Comparison of ENCODE assay signal across 16 cellular contexts in the genomic region with DNA sequence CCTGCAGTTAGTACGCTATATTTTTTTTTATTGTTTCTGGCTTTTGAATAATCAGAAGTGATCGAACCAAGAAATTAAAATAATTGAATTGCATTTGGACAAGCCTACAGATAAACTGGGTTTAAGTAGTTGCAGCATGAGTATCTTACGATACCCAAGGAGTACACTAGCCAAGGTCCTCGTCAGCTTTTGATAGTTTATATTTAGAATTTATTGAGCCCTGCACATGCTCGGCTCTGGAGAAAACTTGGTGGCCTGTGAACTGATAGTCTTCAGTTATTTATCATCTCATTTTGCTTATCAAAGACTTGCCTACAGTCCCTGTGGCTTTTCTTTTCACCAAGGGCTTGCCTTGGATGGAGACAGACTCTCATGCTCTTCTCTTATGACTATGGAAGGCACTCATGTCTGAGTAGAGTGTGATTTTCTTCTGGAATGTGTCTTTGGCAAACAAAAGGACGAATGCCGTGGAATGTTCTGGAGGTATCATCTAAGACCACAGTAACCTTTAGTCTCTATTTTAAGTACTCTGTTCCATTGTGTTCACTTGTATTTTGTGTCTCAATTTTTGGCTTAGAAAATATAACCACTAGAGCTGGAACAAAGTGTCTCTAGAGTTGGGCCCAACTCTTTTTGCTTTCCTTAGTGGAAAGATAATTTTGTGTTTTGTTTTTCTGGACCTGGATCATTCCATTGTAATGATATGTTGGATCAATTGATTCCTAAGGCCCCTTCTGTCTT. TPM values are rescaled to one million over a fixed set of nuclear protein-coding genes. Genes with fewer than 3 reads are reported as not detected.
DNase-seq lines count a peak whose midpoint lies in the region; TF ChIP-seq lines count a peak whose summit lies in the region.
"Had no signal": no experiment of that assay in that cellular context is flagged by ENCODE, and none has a peak within 500 bp of the region (broad histone marks: within the 10 kb centered on the region; RNA-seq: fewer than 3 reads in every experiment).

No MANE protein-coding gene starts in this region.

- H4K20me1 ChIP-seq in H9 (ENCODE audit: control insufficient read depth, insufficient read depth, insufficient read length), result no peaks in the 10 kb centered on the region
- H4K20me1 ChIP-seq in neural progenitor cell (ENCODE audit: low read depth), result peaks cover 98% of the 10 kb centered on the region

- no peak overlapping the region for H2BK5ac ChIP-seq in H9 (ENCODE audit: insufficient read length, low read length)

- H3K27ac Mint-ChIP-seq in H9 (peak overlapping the region in 2 of 3 experiments; percentile 41 to 49; a peak in 2 of 7 replicates), neural progenitor cell (no peak overlapping the region)
- H3K27ac Mint-ChIP-seq: CD4-positive, alpha-beta memory T cell; GM23338 had no signal

- no peak overlapping the region for H3K27ac ChIP-seq in H9 (ENCODE audit: insufficient read length, low read depth, low read length)
- H3K27ac ChIP-seq in neural progenitor cell, result no peak overlapping the region
- peak overlapping the region in 3 of 4 donors; percentile 17 to 47 (median 30) for H3K27ac ChIP-seq in sigmoid colon
- H3K27ac ChIP-seq: A549, C4-2B had no signal

- no peak for TF ChIP-seq CTCF in H9 (conservative IDR thresholded peaks at IDR 0.05)
- no peak for TF ChIP-seq CTCF in neural progenitor cell (IDR thresholded peaks at IDR 0.05)
- no peak for TF ChIP-seq CTCF in sigmoid colon (IDR thresholded peaks at IDR 0.05)

- WGBS in H9 (ENCODE audit: extremely low coverage, insufficient read length, low lambda C conversion rate), result no CpG with 5 or more reads among the region's 7 CpGs
- 87 to 89% methylated on average over 7 of the region's 7 CpGs for WGBS in sigmoid colon, 2 donors

- TF ChIP-seq POLR2A in sigmoid colon (IDR thresholded peaks at IDR 0.05), result no peak

- no peak for TF ChIP-seq EP300 in sigmoid colon (IDR thresholded peaks at IDR 0.05)

- H3K4me3 ChIP-seq in adipocyte (ENCODE audit: low read length) (peak overlapping the region; percentile 38), neural progenitor cell (no peak overlapping the region), sigmoid colon (no peak overlapping the region)
- H3K4me3 ChIP-seq: A549, GM12878, GM23338 had no signal

- H3K9me3 ChIP-seq in H9 (ENCODE audit: control insufficient read depth, low read depth, low read length), result no peaks in the 10 kb centered on the region
- H3K9me3 ChIP-seq in adipocyte (ENCODE audit: control insufficient read depth, low read length), result no peaks in the 10 kb centered on the region
- H3K9me3 ChIP-seq in neural progenitor cell (ENCODE audit: low read depth), result no peaks in the 10 kb centered on the region
- H3K9me3 ChIP-seq in sigmoid colon, result no peaks in the 10 kb centered on the region
- H3K9me3 ChIP-seq: A549, BE2C had no signal

- H3K4me1 ChIP-seq in H9 (ENCODE audit: insufficient read depth, low read length) (peaks cover 4% of the 10 kb centered on the region; the same call in 1 of the 2 replicates), adipocyte (ENCODE audit: control insufficient read depth, insufficient read depth, low read length) (peaks cover 41% of the 10 kb centered on the region), neural progenitor cell (peaks cover 14% of the 10 kb centered on the region), sigmoid colon (peaks cover 0 to 45% (median 27%) of the 10 kb centered on the region in 4 donors)
- H3K4me1 ChIP-seq: BE2C had no signal

- H2BK20ac ChIP-seq in H9 (ENCODE audit: low read depth, low read length, poor library complexity, severe bottlenecking), result no peak overlapping the region

- H3K18ac ChIP-seq in H9 (ENCODE audit: insufficient read length, low read depth, low read length), result no peak overlapping the region

- DNase-seq in H9 (no peak), adipocyte (ENCODE audit: low read depth) (no peak), neural progenitor cell (ENCODE audit: low spot score) (no peak), sigmoid colon (no peak), SKM-1 (lab: John Stamatoyannopoulos, UW; ENCODE audit: unreplicated experiment) (no peak), T-helper 1 cell (no peak), SIG-M5 (lab: John Stamatoyannopoulos, UW) (no peak), NCI-H774 (lab: John Stamatoyannopoulos, UW) (no peak)
- DNase-seq: BE2C; CD4-positive, alpha-beta memory T cell; DMS79; H7 had no signal

- H3K9me3 Mint-ChIP-seq in H9, result no peaks in the 10 kb centered on the region
- H3K9me3 Mint-ChIP-seq in neural progenitor cell, result no peaks in the 10 kb centered on the region
- H3K9me3 Mint-ChIP-seq: GM23338 had no signal

- no peak overlapping the region for H3K14ac ChIP-seq in H9 (ENCODE audit: insufficient read depth, low read length)

- no peak overlapping the region for H4K91ac ChIP-seq in H9 (ENCODE audit: insufficient read length, low read depth, low read length)

- intact Hi-C loops in sigmoid colon (cut with DNase I), result no loop called here

- H2AK5ac ChIP-seq in H9 (ENCODE audit: insufficient read length, low read length), result no peak overlapping the region

- H4K8ac ChIP-seq in H9 (replicated peaks; ENCODE audit: insufficient read length, low read depth, low read length), result no peak overlapping the region

- H3K36me3 Mint-ChIP-seq in H9 (ENCODE audit: insufficient read depth in 1 of 3, low read depth in 3 of 3) (no peaks in the 10 kb centered on the region; a peak in 1 of 7 replicates), neural progenitor cell (peaks cover 9% of the 10 kb centered on the region)
- H3K36me3 Mint-ChIP-seq: CD4-positive, alpha-beta memory T cell had no signal

- no peak overlapping the region for H2AFZ ChIP-seq in H9 (ENCODE audit: low read length)
- H2AFZ ChIP-seq in neural progenitor cell (replicated peaks), result no peak overlapping the region
- H2AFZ ChIP-seq: GM23338 had no signal

- H3K4me3 Mint-ChIP-seq in H9 (no peak overlapping the region), neural progenitor cell (peak overlapping the region; percentile 5)
- H3K4me3 Mint-ChIP-seq: CD4-positive, alpha-beta memory T cell; GM23338 had no signal

- H2BK12ac ChIP-seq in H9 (ENCODE audit: insufficient read length, low read depth, low read length), result no peak overlapping the region

- H3K27me3 ChIP-seq in H9 (ENCODE audit: insufficient read depth, low read length) (no peaks in the 10 kb centered on the region), adipocyte (replicated peaks; ENCODE audit: control insufficient read depth, insufficient read depth, low read length) (no peaks in the 10 kb centered on the region), neural progenitor cell (no peaks in the 10 kb centered on the region), sigmoid colon (no peaks in the 10 kb centered on the region)
- H3K27me3 ChIP-seq: BE2C had no signal

- no peak overlapping the region for H3K4me2 ChIP-seq in H9 (ENCODE audit: insufficient read depth, insufficient read length, low read length)
- no peak overlapping the region for H3K4me2 ChIP-seq in neural progenitor cell
- H3K4me2 ChIP-seq: A549, GM23338 had no signal

- H3T11ph ChIP-seq in H9 (ENCODE audit: low read length), result no peak overlapping the region

- no peak overlapping the region for H3K56ac ChIP-seq in H9 (ENCODE audit: insufficient read length, low read depth, low read length)

- no peaks in the 10 kb centered on the region; the same call in 1 of the 2 replicates for H3K79me2 ChIP-seq in H9 (ENCODE audit: insufficient read depth, low read length)
- peaks cover 95% of the 10 kb centered on the region for H3K79me2 ChIP-seq in neural progenitor cell (ENCODE audit: low read depth)

- no peaks in the 10 kb centered on the region for H3K23me2 ChIP-seq in H9 (ENCODE audit: insufficient read length, low read depth, low read length, poor library complexity, severe bottlenecking)

- H3K23ac ChIP-seq in H9 (ENCODE audit: insufficient read length, low read depth, low read length), result no peak overlapping the region

- H2BK120ac ChIP-seq in H9 (ENCODE audit: low read depth, low read length, poor library complexity, severe bottlenecking), result no peak overlapping the region

- no peaks in the 10 kb centered on the region for H3K79me1 ChIP-seq in H9 (ENCODE audit: insufficient read depth, low read depth, low read length, poor library complexity, severe bottlenecking)

- no peak overlapping the region for H4K5ac ChIP-seq in H9 (ENCODE audit: insufficient read length, low read depth, low read length)

- no peak overlapping the region for H3K4ac ChIP-seq in H9 (ENCODE audit: low read depth, low read length)

- H3K9ac ChIP-seq in H9 (ENCODE audit: extremely low read depth, insufficient read length, low read length) (no peak overlapping the region), adipocyte (ENCODE audit: low read length) (no peak overlapping the region), neural progenitor cell (no peak overlapping the region)

- H3K36me3 ChIP-seq in adipocyte (ENCODE audit: control insufficient read depth, insufficient read depth, low read length, severe bottlenecking) (no peaks in the 10 kb centered on the region), neural progenitor cell (no peaks in the 10 kb centered on the region), sigmoid colon (no peaks in the 10 kb centered on the region)
- H3K36me3 ChIP-seq: BE2C had no signal

- H3K27me3 Mint-ChIP-seq in H9 (ENCODE audit: low read depth) (no peaks in the 10 kb centered on the region), neural progenitor cell (ENCODE audit: insufficient read depth, low read depth) (no peaks in the 10 kb centered on the region)

- peaks cover 33 to 37% of the 10 kb centered on the region in 2 experiments for H3K4me1 Mint-ChIP-seq in H9
- H3K4me1 Mint-ChIP-seq in neural progenitor cell, result peaks cover 12% of the 10 kb centered on the region

- peaks cover 9% of the 10 kb centered on the region for H3F3A ChIP-seq in neural progenitor cell (ENCODE audit: low read depth)

- no peak overlapping the region for H2BK15ac ChIP-seq in H9 (ENCODE audit: low read depth, low read length)

RNA-seq across cellular contexts. Expression of gene BCL9, which starts 35.9 kb away (rescaled TPM):
- total RNA-seq in H9 (2021), result 58.3 and 59.4 TPM in 2 replicates
- 48.7 and 61.1 TPM in 2 replicates for total RNA-seq in neural progenitor cell (ENCODE audit: low replicate concordance)
- total RNA-seq in sigmoid colon, result 10 to 100 TPM; 12.8 to 21.9 (median 15.4) TPM
- 10 to 100 TPM in 1 of 3 donors, 1 to 10 TPM in 2; 2.5 to 12.0 (median 3.0) TPM for polyA plus RNA-seq in sigmoid colon

Comparison
In these comparisons a context has a peak if more than half of its experiments do, and no peak if none do; other contexts are left out.
1. H3K27ac ChIP-seq: peak in sigmoid colon (3 of 4); none in H9 (single experiment) and neural progenitor cell (single experiment).